Comparison of ENCODE assay signal across 10 cellular contexts in the genomic region with DNA sequence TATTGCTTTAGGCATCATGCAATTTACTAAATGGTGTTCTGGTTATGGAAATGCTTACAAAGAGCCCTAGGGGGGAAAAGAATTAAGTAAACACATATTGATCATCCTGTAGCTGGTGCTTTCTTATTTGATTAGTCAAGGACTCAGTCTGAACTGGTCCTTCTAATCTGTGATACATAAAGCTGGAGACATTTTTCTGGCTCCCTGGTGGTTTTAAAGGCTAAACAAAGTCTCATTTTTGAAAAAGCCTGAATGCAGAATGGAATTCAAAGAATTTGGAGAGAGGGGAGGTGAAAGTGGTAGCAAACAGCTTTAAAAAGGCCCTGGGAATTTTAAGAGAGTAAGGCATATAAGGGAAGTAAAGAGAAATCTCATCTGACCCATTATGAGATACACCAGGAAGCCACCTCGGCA.
A peak's percentile ranks its signal among the peaks of the same experiment; 100 is the strongest.
DNase-seq lines count a peak whose midpoint lies in the region; ATAC-seq, FAIRE-seq and TF ChIP-seq lines count a peak whose summit lies in the region.
"Had no signal": no experiment of that assay in that cellular context is flagged by ENCODE, and none has a peak within 500 bp of the region (broad histone marks: within the 10 kb centered on the region; RNA-seq: fewer than 3 reads in every experiment).

No MANE protein-coding gene starts in this region.

- intact Hi-C loops in upper lobe of right lung (cut with DNase I), result no loop called here

- H3K36me3 ChIP-seq in HEK293 (ENCODE audit: control insufficient read depth in 2 of 2, insufficient read depth in 1 of 2, low read length in 2 of 2) (no peaks in the 10 kb centered on the region), upper lobe of right lung (no peaks in the 10 kb centered on the region)

- H3K9me3 ChIP-seq in HEK293 (ENCODE audit: control insufficient read depth, insufficient read depth, low read depth, low read length) (no peaks in the 10 kb centered on the region), upper lobe of right lung (no peaks in the 10 kb centered on the region)

- H3K27ac ChIP-seq in HEK293 (ENCODE audit: extremely low read depth, low read depth, low read length), result no peak overlapping the region
- peak overlapping the region; percentile 15 for H3K27ac ChIP-seq in upper lobe of right lung

- CTCF ChIA-PET in HEK293 (lab: Yijun Ruan, JAX), result interaction anchor here (0.7 kb wide), 1 partner anchor 610 kb away, joined by 3 read pairs; no protein-coding TSS in a partner anchor

- H3K4me1 ChIP-seq in HEK293 (ENCODE audit: control insufficient read depth, insufficient read depth, low read length) (no peaks in the 10 kb centered on the region), upper lobe of right lung (peaks cover 24% of the 10 kb centered on the region)

- DNase-seq in iris pigment epithelial cell (ENCODE audit: low read depth) (peak; percentile 76), upper lobe of right lung (no peak), DMS79 (lab: John Stamatoyannopoulos, UW) (no peak), SIG-M5 (lab: John Stamatoyannopoulos, UW) (no peak)
- DNase-seq in central memory CD4-positive, alpha-beta T cell, result no peak
- DNase-seq: midbrain; stimulated activated naive CD4-positive, alpha-beta T cell treated with Interleukin-2 at 50 U/mL for 16 hours had no signal

- H3K4me3 ChIP-seq in HEK293 (ENCODE audit: low read depth, low read length), result no peak overlapping the region
- no peak overlapping the region for H3K4me3 ChIP-seq in upper lobe of right lung

- peak; percentile 46 for FAIRE-seq in TTC549 (lab: Jason Lieb, UNC)

- POLR2A ChIA-PET in HEK293 (lab: Yijun Ruan, JAX), result no interaction called here

- no peaks in the 10 kb centered on the region for H3K27me3 ChIP-seq in upper lobe of right lung

- ATAC-seq in upper lobe of right lung, result no peak
- ATAC-seq: Panc1 had no signal

- no peak for TF ChIP-seq CTCF in HEK293 (tag by site-specific recombination; IDR thresholded peaks at IDR 0.05)
- TF ChIP-seq CTCF in upper lobe of right lung (IDR thresholded peaks at IDR 0.05), result no peak

TF ChIP-seq in HEK293, 187 proteins besides CTCF, POLR2A, EP300 and RAD21:
- TF ChIP-seq ZNF335 (tag by site-specific recombination; conservative IDR thresholded peaks at IDR 0.05), result no peak
- no peak for TF ChIP-seq ZNF677 (tag by site-specific recombination; IDR thresholded peaks at IDR 0.05)
- 0 out of 2 replicates have a peak, but pooled peaks have one; percentile 15 for TF ChIP-seq FEZF1 (tag by site-specific recombination; IDR thresholded peaks at IDR 0.05)
- TF ChIP-seq ZNF548 (tag by site-specific recombination; IDR thresholded peaks at IDR 0.05), result no peak
- TF ChIP-seq, protein P1, sequence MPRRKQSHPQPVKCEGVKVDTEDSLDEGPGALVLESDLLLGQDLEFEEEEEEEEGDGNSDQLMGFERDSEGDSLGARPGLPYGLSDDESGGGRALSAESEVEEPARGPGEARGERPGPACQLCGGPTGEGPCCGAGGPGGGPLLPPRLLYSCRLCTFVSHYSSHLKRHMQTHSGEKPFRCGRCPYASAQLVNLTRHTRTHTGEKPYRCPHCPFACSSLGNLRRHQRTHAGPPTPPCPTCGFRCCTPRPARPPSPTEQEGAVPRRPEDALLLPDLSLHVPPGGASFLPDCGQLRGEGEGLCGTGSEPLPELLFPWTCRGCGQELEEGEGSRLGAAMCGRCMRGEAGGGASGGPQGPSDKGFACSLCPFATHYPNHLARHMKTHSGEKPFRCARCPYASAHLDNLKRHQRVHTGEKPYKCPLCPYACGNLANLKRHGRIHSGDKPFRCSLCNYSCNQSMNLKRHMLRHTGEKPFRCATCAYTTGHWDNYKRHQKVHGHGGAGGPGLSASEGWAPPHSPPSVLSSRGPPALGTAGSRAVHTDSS (tag by site-specific recombination; IDR thresholded peaks at IDR 0.05), result no peak
- no peak for TF ChIP-seq ZNF48 (tag by site-specific recombination; IDR thresholded peaks at IDR 0.05)
- TF ChIP-seq RBAK (tag by site-specific recombination; IDR thresholded peaks at IDR 0.05), result no peak
- TF ChIP-seq, protein P2, sequence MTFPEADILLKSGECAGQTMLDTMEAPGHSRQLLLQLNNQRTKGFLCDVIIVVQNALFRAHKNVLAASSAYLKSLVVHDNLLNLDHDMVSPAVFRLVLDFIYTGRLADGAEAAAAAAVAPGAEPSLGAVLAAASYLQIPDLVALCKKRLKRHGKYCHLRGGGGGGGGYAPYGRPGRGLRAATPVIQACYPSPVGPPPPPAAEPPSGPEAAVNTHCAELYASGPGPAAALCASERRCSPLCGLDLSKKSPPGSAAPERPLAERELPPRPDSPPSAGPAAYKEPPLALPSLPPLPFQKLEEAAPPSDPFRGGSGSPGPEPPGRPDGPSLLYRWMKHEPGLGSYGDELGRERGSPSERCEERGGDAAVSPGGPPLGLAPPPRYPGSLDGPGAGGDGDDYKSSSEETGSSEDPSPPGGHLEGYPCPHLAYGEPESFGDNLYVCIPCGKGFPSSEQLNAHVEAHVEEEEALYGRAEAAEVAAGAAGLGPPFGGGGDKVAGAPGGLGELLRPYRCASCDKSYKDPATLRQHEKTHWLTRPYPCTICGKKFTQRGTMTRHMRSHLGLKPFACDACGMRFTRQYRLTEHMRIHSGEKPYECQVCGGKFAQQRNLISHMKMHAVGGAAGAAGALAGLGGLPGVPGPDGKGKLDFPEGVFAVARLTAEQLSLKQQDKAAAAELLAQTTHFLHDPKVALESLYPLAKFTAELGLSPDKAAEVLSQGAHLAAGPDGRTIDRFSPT (tag by site-specific recombination; IDR thresholded peaks at IDR 0.05), result peak; percentile 23; the same call in 1 of the 2 replicates
